In the genomic region with DNA sequence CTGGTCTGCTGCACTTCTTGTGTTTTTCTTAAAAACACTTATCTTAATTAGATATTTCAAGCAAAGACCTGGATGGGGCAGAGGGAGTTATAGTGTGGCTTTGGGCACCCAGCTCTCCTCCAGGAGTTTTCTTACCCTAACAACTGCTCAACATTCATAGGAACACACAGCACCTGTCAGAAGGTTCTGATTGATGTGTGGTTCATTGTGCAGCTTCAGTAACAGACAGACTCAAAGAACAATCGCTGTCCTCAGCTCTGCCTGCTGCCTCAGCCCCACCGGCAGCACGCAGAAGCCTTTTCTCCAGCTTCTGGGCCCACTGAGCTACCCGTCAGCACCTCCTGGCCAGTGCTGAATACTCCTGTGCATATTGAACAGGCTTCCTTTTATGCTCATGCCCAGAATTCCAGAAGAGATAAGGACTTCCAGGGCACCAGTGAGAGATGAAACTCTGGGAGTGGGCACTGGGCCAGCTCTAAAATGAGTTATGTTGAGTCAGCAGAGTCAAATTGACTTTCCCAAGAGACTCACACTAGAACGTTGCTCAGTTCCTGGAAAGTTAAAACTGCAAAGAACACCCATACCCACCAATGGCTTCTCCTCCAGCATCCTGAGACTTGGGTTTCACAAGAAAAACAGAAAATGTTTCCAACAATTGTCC, we compare ENCODE assay signal across 12 cellular contexts.
DNase-seq lines count a peak whose midpoint lies in the region; ATAC-seq, FAIRE-seq and TF ChIP-seq lines count a peak whose summit lies in the region.
"Had no signal": no experiment of that assay in that cellular context is flagged by ENCODE, and none has a peak within 500 bp of the region (broad histone marks: within the 10 kb centered on the region; RNA-seq: fewer than 3 reads in every experiment).

No MANE protein-coding gene starts in this region.

- H3K4me3 ChIP-seq in right cardiac atrium (ENCODE audit: low read length): no peak overlapping the region
- H3K4me3 ChIP-seq in smooth muscle cell: no peak overlapping the region
- H3K4me3 ChIP-seq: psoas muscle had no signal

- no peaks in the 10 kb centered on the region for H3K79me2 ChIP-seq in smooth muscle cell (ENCODE audit: low read depth)

- peak; percentile 51 for DNase-seq in H54 (ENCODE audit: insufficient read length, low spot score)
- peak; percentile 85 for DNase-seq in astrocyte of the hippocampus (ENCODE audit: low read depth, low spot score)
- DNase-seq in right cardiac atrium: peak; percentile 59 to 82 (median 66)
- peak; percentile 15 for DNase-seq in smooth muscle cell (lab: John Stamatoyannopoulos, UW; ENCODE audit: unreplicated experiment)
- DNase-seq in islet precursor cell: no peak
- no peak for DNase-seq in NCI-H146 treated with DMSO at 0.1 percent for 48 hours (lab: John Stamatoyannopoulos, UW; ENCODE audit: unreplicated experiment)
- DNase-seq: activated CD8-positive, alpha-beta T cell treated with anti-CD3 and anti-CD28 coated beads, Interleukin-2, amount 10 ng/mL, durations not matched to agents 7 days and 5 days; DMS79 treated with DMSO at 0.1 percent for 48 hours; NCI-H2171 treated with DMSO at 0.1 percent for 48 hours had no signal

- TF ChIP-seq CTCF in smooth muscle cell (IDR thresholded peaks at IDR 0.05; ENCODE audit: borderline replicate concordance, insufficient read depth, poor library complexity, severe bottlenecking): no peak

- peaks cover 32% of the 10 kb centered on the region for H3K36me3 ChIP-seq in smooth muscle cell (ENCODE audit: low read depth)

- TF ChIP-seq POLR2A in H54 (IDR thresholded peaks at IDR 0.05; ENCODE audit: low read depth, low read length): no peak

- intact Hi-C loops in right cardiac atrium (cut with DNase I): no loop called here

- WGBS in right cardiac atrium: 35% methylated on average over 5 of the region's 5 CpGs
- WGBS in smooth muscle cell (ENCODE audit: low lambda C conversion rate): 32% methylated on average over 5 of the region's 5 CpGs

- peak overlapping the region; percentile 7 for H3K4me2 ChIP-seq in smooth muscle cell

- ATAC-seq in right cardiac atrium (peak; percentile 76 to 91), GM19455 (IDR thresholded peaks at IDR 0.05; ENCODE audit: unreplicated experiment) (no peak), GM21423 (IDR thresholded peaks at IDR 0.05; ENCODE audit: unreplicated experiment) (no peak)
- ATAC-seq: activated CD8-positive, alpha-beta T cell treated with anti-CD3 and anti-CD28 coated beads, Interleukin-2, amount 10 ng/mL, durations not matched to agents 7 days and 5 days had no signal

- no peak overlapping the region for H2AFZ ChIP-seq in smooth muscle cell (ENCODE audit: low read depth)

- H3K27ac ChIP-seq in right cardiac atrium (ENCODE audit: low read length): peak overlapping the region; percentile 56
- H3K27ac ChIP-seq in smooth muscle cell (ENCODE audit: low read depth): peak overlapping the region; percentile 90
- H3K27ac ChIP-seq: psoas muscle had no signal

- H3F3A ChIP-seq in smooth muscle cell (ENCODE audit: low read depth): peaks cover 91% of the 10 kb centered on the region

- FAIRE-seq in H54 (lab: Jason Lieb, UNC): peak; percentile 93

- H4K20me1 ChIP-seq in smooth muscle cell (ENCODE audit: low read depth): peaks cover 85% of the 10 kb centered on the region

- H3K4me1 ChIP-seq in right cardiac atrium (ENCODE audit: control insufficient read depth, insufficient read depth, low read length) (no peaks in the 10 kb centered on the region), smooth muscle cell (ENCODE audit: low read depth) (peaks cover 5% of the 10 kb centered on the region)
- H3K4me1 ChIP-seq: psoas muscle had no signal

- H3K27me3 ChIP-seq in right cardiac atrium (ENCODE audit: control insufficient read depth, insufficient read depth) (no peaks in the 10 kb centered on the region), smooth muscle cell (ENCODE audit: low read depth) (no peaks in the 10 kb centered on the region)

- H3K9me3 ChIP-seq in right cardiac atrium (ENCODE audit: control insufficient read depth, low read length) (no peaks in the 10 kb centered on the region), smooth muscle cell (replicated peaks; ENCODE audit: low read depth) (no peaks in the 10 kb centered on the region)
- H3K9me3 ChIP-seq: psoas muscle had no signal

- H3K9ac ChIP-seq in smooth muscle cell (ENCODE audit: low read depth): no peak overlapping the region

Comparison
In these comparisons a context has a peak if more than half of its experiments do, and no peak if none do; other contexts are left out.
1. DNase-seq: peak in H54 (single experiment), astrocyte of the hippocampus (single experiment), right cardiac atrium (3 of 3) and smooth muscle cell (single experiment); none in islet precursor cell (single experiment) and NCI-H146 treated with DMSO at 0.1 percent for 48 hours (single experiment).
2. ATAC-seq: peak in right cardiac atrium (2 of 2); none in GM19455 (single experiment) and GM21423 (single experiment).